Comparison of ENCODE assay signal across 27 cellular contexts in the genomic region with DNA sequence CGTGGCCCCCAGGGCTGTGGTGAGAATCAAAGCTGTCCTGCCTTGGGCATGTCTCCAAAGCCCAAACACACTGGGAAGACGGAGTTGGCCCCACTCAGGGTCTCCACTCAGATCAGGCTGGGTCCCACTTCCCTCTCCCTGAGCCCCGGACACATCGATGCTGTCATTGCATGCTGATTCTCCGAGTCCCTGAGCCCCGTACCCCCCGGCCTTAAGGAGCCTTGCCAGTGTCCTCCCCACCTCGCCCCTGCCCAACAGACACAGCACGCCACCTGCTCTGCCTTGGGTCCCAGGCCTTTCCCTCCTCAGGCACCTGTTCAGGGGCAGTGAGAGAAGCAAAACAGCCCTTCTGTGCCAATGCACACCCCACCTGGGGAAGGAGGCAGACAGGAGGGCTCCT. TPM values are rescaled to one million over a fixed set of nuclear protein-coding genes. Genes with fewer than 3 reads are reported as not detected.
"Had no signal": no experiment of that assay in that cellular context is flagged by ENCODE, and none has a peak within 500 bp of the region (broad histone marks: within the 10 kb centered on the region; RNA-seq: fewer than 3 reads in every experiment).

No MANE protein-coding gene starts in this region.

- H3K27ac Mint-ChIP-seq: immature natural killer cell; nephron progenitor cell; stimulated activated effector memory CD8-positive, alpha-beta T cell treated with anti-CD3 and anti-CD28 coated beads, Interleukin-12 subunit alpha, Interleukin-12 subunit beta, amount 100 ng/mL, for 72 hours; stimulated activated naive CD8-positive, alpha-beta T cell treated with anti-CD3 and anti-CD28 coated beads, Interleukin-15, Interleukin-2, amounts not matched to agents 100 ng/mL and 50 ng/mL, for 24 hours had no signal

- H3K4me1 Mint-ChIP-seq: nephron progenitor cell had no signal

- H3K9me3 Mint-ChIP-seq: immature natural killer cell; nephron progenitor cell; stimulated activated effector memory CD8-positive, alpha-beta T cell treated with anti-CD3 and anti-CD28 coated beads, Interleukin-12 subunit alpha, Interleukin-12 subunit beta, amount 100 ng/mL, for 72 hours; stimulated activated naive CD8-positive, alpha-beta T cell treated with anti-CD3 and anti-CD28 coated beads, Interleukin-15, Interleukin-2, amounts not matched to agents 100 ng/mL and 50 ng/mL, for 24 hours had no signal

- FAIRE-seq: colon, keratinocyte had no signal

- H3K4me3 Mint-ChIP-seq: immature natural killer cell; naive thymus-derived CD4-positive, alpha-beta T cell; nephron progenitor cell; stimulated activated effector memory CD8-positive, alpha-beta T cell treated with anti-CD3 and anti-CD28 coated beads, Interleukin-12 subunit alpha, Interleukin-12 subunit beta, amount 100 ng/mL, for 72 hours; stimulated activated naive CD8-positive, alpha-beta T cell treated with anti-CD3 and anti-CD28 coated beads, Interleukin-15, Interleukin-2, amounts not matched to agents 100 ng/mL and 50 ng/mL, for 24 hours had no signal

- ATAC-seq: gastroesophageal sphincter; left colon; left ventricle myocardium superior; naive thymus-derived CD4-positive, alpha-beta T cell; right cardiac atrium; stimulated activated effector memory CD8-positive, alpha-beta T cell treated with anti-CD3 and anti-CD28 coated beads, Interleukin-12 subunit alpha, Interleukin-12 subunit beta, amount 100 ng/mL, for 72 hours; upper lobe of right lung had no signal

- H3K36me3 ChIP-seq: neutrophil, upper lobe of right lung, vagina had no signal

- DNase-seq: dermis blood vessel endothelial cell; esophagus squamous epithelium; foreskin fibroblast; glutamatergic neuron; immature natural killer cell; left colon; left ventricle myocardium superior; naive thymus-derived CD4-positive, alpha-beta T cell; nephron progenitor cell; right cardiac atrium; stimulated activated CD4-positive, alpha-beta T cell treated with anti-CD3 and anti-CD28 coated beads, Interleukin-4, amount 100 ng/mL, for 1 hour; stimulated activated CD8-positive, alpha-beta memory T cell treated with anti-CD3 and anti-CD28 coated beads, Interleukin-4, amount 100 ng/mL, for 48 hours; testis; upper lobe of right lung had no signal

- H3K27me3 ChIP-seq: esophagus squamous epithelium, gastroesophageal sphincter, neutrophil, testis, tibial nerve, upper lobe of right lung, vagina had no signal

- H3K27me3 Mint-ChIP-seq: naive thymus-derived CD4-positive, alpha-beta T cell; stimulated activated naive CD8-positive, alpha-beta T cell treated with anti-CD3 and anti-CD28 coated beads, Interleukin-15, Interleukin-2, amounts not matched to agents 100 ng/mL and 50 ng/mL, for 24 hours had no signal

- H3K4me3 ChIP-seq: esophagus squamous epithelium, gastroesophageal sphincter, lung, testis, tibial nerve, upper lobe of right lung, vagina had no signal

- H3K9me3 ChIP-seq: esophagus squamous epithelium, gastroesophageal sphincter, neutrophil, testis, tibial nerve, upper lobe of right lung, vagina had no signal

- H3K27ac ChIP-seq: esophagus squamous epithelium, gastroesophageal sphincter, neutrophil, testis, tibial nerve, upper lobe of right lung, vagina had no signal

- H3K4me1 ChIP-seq: testis, tibial nerve, upper lobe of right lung, vagina had no signal

RNA-seq across cellular contexts. Expression of gene CST6, which starts 24.5 kb away (rescaled TPM):
- total RNA-seq: left colon, left ventricle myocardium superior, mesenteric fat pad, mononuclear cell, osteocyte, subcutaneous adipose tissue had no signal
- polyA plus RNA-seq: immature natural killer cell; naive thymus-derived CD4-positive, alpha-beta T cell had no signal

RNA-seq across cellular contexts. Expression of gene CATSPER1, which starts 38.9 kb away (rescaled TPM):
- total RNA-seq: esophagus squamous epithelium, left ventricle myocardium superior, right cardiac atrium, vagina had no signal
- polyA plus RNA-seq: keratinocyte; naive thymus-derived CD4-positive, alpha-beta T cell; right cardiac atrium had no signal
